10 cellular contexts compared by ENCODE assay signal in the genomic region with DNA sequence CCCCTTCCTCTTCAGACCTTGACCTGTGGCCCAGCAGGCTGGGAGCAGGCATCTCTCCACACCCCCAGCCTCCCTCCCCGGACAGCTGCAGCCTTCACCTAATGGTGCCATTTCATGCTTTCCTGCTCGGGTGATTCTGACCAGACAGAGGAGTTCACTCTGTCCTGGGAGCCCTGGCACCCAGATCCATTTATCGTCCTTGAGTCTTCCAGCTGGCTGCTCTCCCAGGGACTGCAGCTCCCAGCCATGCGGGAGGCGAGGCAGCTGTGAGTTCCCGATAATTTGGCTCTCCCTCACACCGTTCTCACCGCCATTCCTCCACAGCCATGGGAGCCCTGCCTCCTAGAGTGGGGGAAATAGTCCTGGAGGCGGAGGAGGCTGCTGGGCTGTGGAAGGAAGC. TPM values are rescaled to one million over a fixed set of nuclear protein-coding genes. Genes with fewer than 3 reads are reported as not detected.
DNase-seq lines count a peak whose midpoint lies in the region; ATAC-seq and TF ChIP-seq lines count a peak whose summit lies in the region.
"Not testable (repeated sequence)": the region's sequence is repeated elsewhere in the genome, so short reads cannot be mapped to it uniquely, and the experiment has no call there.
"Had no signal": no experiment of that assay in that cellular context is flagged by ENCODE, and none has a peak within 500 bp of the region (broad histone marks: within the 10 kb centered on the region; RNA-seq: fewer than 3 reads in every experiment).

No MANE protein-coding gene starts in this region.

- not testable (repeated sequence) for H3K9me3 ChIP-seq in body of pancreas, heart right ventricle, psoas muscle

- not testable (repeated sequence) for H3K36me3 ChIP-seq in body of pancreas (replicated peaks in 1 of 2; ENCODE audit: insufficient read depth in 1 of 2, low read depth in 2 of 2); heart right ventricle; psoas muscle (ENCODE audit: insufficient read depth in 1 of 2, low read depth in 1 of 2)

- peak overlapping the region in 1 of 4 donors; percentile 67 for H3K27ac ChIP-seq in body of pancreas
- not testable (repeated sequence) for H3K27ac ChIP-seq in heart right ventricle, psoas muscle

- H3K4me1 ChIP-seq in body of pancreas, heart right ventricle, psoas muscle: not testable (repeated sequence)

- intact Hi-C loops in body of pancreas (cut with DNase I); Right ventricle myocardium superior (cut with DNase I); heart right ventricle (cut with DNase I); left ventricle myocardium superior (cut with micrococcal nuclease); psoas muscle (cut with DNase I): not testable (repeated sequence)

- no CpG with 5 or more reads among the region's 9 CpGs for WGBS in body of pancreas, 2 donors
- WGBS in heart right ventricle, 2 donors: no CpG with 5 or more reads among the region's 9 CpGs
- WGBS in psoas muscle, 3 donors: no CpG with 5 or more reads among the region's 9 CpGs

- not testable (repeated sequence) for TF ChIP-seq POLR2A in body of pancreas (IDR thresholded peaks at IDR 0.05)

- TF ChIP-seq CTCF in body of pancreas (IDR thresholded peaks at IDR 0.05); heart right ventricle (IDR thresholded peaks at IDR 0.05); psoas muscle (IDR thresholded peaks at IDR 0.05): not testable (repeated sequence)

- H3K27me3 ChIP-seq in body of pancreas; heart right ventricle; psoas muscle (ENCODE audit: insufficient read depth in 3 of 3, low read length in 2 of 3): not testable (repeated sequence)

- not testable (repeated sequence) for DNase-seq in body of pancreas; Right ventricle myocardium superior; heart right ventricle; left ventricle myocardium superior; left lobe of liver (ENCODE audit: low spot score); psoas muscle

- ATAC-seq in body of pancreas (peak; percentile 91), Right ventricle myocardium superior (ENCODE audit: poor library complexity) (peak; percentile 90), heart right ventricle (peak; percentile 49 to 90 (median 83)), left ventricle myocardium superior (peak; percentile 91), left lobe of liver (peak; percentile 73), psoas muscle (peak; percentile 51 to 79 (median 67))

- not testable (repeated sequence) for H3K4me3 ChIP-seq in body of pancreas, heart right ventricle, psoas muscle

RNA-seq across cellular contexts. Expression of a gene that starts 32.6 kb away (rescaled TPM):
- total RNA-seq in body of pancreas (under 1 TPM in 1 of 2 donors, not detected in 1; 0.78 TPM), Right ventricle myocardium superior (0.70 TPM), heart right ventricle (under 1 TPM in 6 of 10 donors, not detected in 4; 0.23 to 1.00 (median 0.49) TPM), left ventricle myocardium superior (0.74 TPM), left lobe of liver (0.40 TPM), psoas muscle (under 1 TPM in 2 of 4 donors, not detected in 2; 0.22 to 0.30 TPM)
- polyA plus RNA-seq in heart right ventricle (under 1 TPM; 0.12 to 0.51 TPM), psoas muscle (under 1 TPM; 0.03 to 0.07 (median 0.03) TPM)
- total RNA-seq: A172; Caco-2; Calu3; CD8-positive, alpha-beta T cell had no signal
